ENCODE assay signal across 19 cellular contexts in the genomic region with DNA sequence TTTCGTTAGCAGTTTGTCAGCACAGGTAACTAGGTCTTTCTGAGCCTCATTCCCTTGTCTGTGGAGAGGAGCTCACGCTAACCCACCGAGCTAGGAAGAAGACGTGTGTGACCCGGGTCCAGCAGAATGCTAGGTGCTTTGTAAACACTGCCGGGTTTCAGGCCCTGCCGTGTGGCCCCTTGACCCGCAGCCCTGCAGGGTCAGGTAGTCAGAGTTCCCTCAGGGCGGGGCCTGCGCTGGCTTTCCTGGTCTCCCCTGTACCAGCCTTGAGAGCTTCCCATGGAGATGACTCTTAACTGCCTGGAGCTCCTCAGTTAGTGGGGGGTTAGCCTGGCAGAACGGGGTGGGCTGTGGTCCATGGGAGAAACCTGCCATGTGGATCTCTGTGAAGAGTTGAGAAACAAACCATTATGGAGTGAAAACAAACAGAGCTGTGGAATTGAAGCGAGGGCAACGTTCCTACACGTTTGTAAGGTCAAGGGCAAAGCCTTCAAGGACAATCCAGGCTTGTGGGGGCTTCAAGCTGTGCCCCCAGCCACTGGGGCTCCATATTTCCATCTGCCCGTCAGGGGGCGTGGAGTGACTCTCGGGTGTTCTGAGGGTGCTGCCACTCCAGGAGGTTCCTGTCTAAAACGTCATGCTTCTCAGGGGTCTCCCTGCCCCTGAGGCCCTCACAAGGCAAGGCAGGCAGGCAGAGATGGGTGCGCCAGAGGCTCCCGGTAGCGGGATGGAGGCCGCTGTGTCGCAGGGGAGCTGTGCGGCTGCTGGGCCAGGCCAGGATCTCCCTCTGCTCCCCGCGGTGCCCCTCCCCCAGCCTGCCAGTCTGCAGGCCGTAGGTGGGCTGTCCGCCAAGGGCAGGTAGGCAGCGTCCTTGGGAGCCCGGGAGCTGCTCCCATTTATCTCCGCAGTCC. TPM values are rescaled to one million over a fixed set of nuclear protein-coding genes. Genes with fewer than 3 reads are reported as not detected.
A peak's percentile ranks its signal among the peaks of the same experiment; 100 is the strongest.
DNase-seq lines count a peak whose midpoint lies in the region; ATAC-seq, FAIRE-seq and TF ChIP-seq lines count a peak whose summit lies in the region.
"Had no signal": no experiment of that assay in that cellular context is flagged by ENCODE, and none has a peak within 500 bp of the region (broad histone marks: within the 10 kb centered on the region; RNA-seq: fewer than 3 reads in every experiment).

No MANE protein-coding gene starts in this region.

- TF ChIP-seq RAD21 in K562 (CRISPR knock-in tag; conservative IDR thresholded peaks at IDR 0.05 in 1 of 2, IDR thresholded peaks at IDR 0.05 in 1 of 2), result no peak

- H3K27ac Mint-ChIP-seq in activated CD8-positive, alpha-beta memory T cell treated with anti-CD3 and anti-CD28 coated beads, Interleukin-2, amount 10 ng/mL, durations not matched to agents 7 days and 5 days, result no peak overlapping the region
- H3K27ac Mint-ChIP-seq: CD4-positive, alpha-beta T cell had no signal

- no peak for TF ChIP-seq POLR2A in K562 (conservative IDR thresholded peaks at IDR 0.05)

- H3K4me3 Mint-ChIP-seq in activated CD8-positive, alpha-beta memory T cell treated with anti-CD3 and anti-CD28 coated beads, Interleukin-2, amount 10 ng/mL, durations not matched to agents 7 days and 5 days, result no peak overlapping the region
- H3K4me3 Mint-ChIP-seq: CD4-positive, alpha-beta T cell had no signal

- intact Hi-C loops in K562 (cut with micrococcal nuclease), result loop anchor here (2.0 to 5.0 kb wide), 2 partner anchors 65 to 113 kb away; no protein-coding TSS in a partner anchor

- no TSS peak for BruUV-seq in K562 (replicated peaks; lab: Mats Ljungman, UMichigan)

- H3K4me3 ChIP-seq in K562 (no peak overlapping the region), neutrophil (ENCODE audit: low read depth in 1 of 2, low read length in 1 of 2) (no peak overlapping the region)

- H3K27me3 Mint-ChIP-seq in activated CD8-positive, alpha-beta memory T cell treated with anti-CD3 and anti-CD28 coated beads, Interleukin-2, amount 10 ng/mL, durations not matched to agents 7 days and 5 days, result no peaks in the 10 kb centered on the region

- H3K27me3 ChIP-seq in K562 (ENCODE audit: control insufficient read depth in 2 of 2, insufficient read depth in 2 of 2, low read length in 2 of 2), result peaks cover 23 to 55% of the 10 kb centered on the region in 2 experiments; a peak in 4 of 5 replicates
- peaks cover 2% of the 10 kb centered on the region for H3K27me3 ChIP-seq in neutrophil

- H3K4me1 ChIP-seq in K562 (replicated peaks in 1 of 2; ENCODE audit: control insufficient read depth in 2 of 2, insufficient read depth in 2 of 2, low read length in 2 of 2), result peaks cover 0 to 22% of the 10 kb centered on the region in 2 experiments; a peak in 3 of 5 replicates
- peaks cover 15 to 16% of the 10 kb centered on the region in 2 experiments for H3K4me1 ChIP-seq in neutrophil (ENCODE audit: control insufficient read depth in 1 of 2, insufficient read depth in 1 of 2, low read depth in 1 of 2, low read length in 1 of 2)
- H3K4me1 ChIP-seq: Caco-2 had no signal

- H4K20me1 ChIP-seq in K562 (replicated peaks; ENCODE audit: control insufficient read depth, insufficient read depth, low read length), result peaks cover 4% of the 10 kb centered on the region; the same call in 1 of the 2 replicates

- no peak overlapping the region for H2AFZ ChIP-seq in K562 (ENCODE audit: low read depth, low read length)

- in situ Hi-C loops in K562 (cut with MboI), result loop anchor here (5.0 to 25.0 kb wide), 3 partner anchors 163 to 908 kb away; no protein-coding TSS in a partner anchor

- H3K36me3 Mint-ChIP-seq in activated CD8-positive, alpha-beta memory T cell treated with anti-CD3 and anti-CD28 coated beads, Interleukin-2, amount 10 ng/mL, durations not matched to agents 7 days and 5 days, result no peaks in the 10 kb centered on the region

- CTCF ChIA-PET in K562 (lab: Yijun Ruan, JAX; ENCODE audit: low intra/inter-chr PET ratio), result interaction anchor here (1.4 to 4.2 kb wide), 4 partner anchors 159 to 229 kb away, joined by 5 to 41 read pairs (median 16); no protein-coding TSS in a partner anchor
- CTCF ChIA-PET in activated CD8-positive, alpha-beta memory T cell treated with anti-CD3 and anti-CD28 coated beads, Interleukin-2, amount 10 ng/mL, durations not matched to agents 7 days and 5 days (lab: Charles Lee), result interaction anchor here (0.6 to 3.0 kb wide), 19 partner anchors 8 to 460 kb away, joined by 3 to 25 read pairs (median 4); no protein-coding TSS in a partner anchor

- H3K4me1 Mint-ChIP-seq in activated CD8-positive, alpha-beta memory T cell treated with anti-CD3 and anti-CD28 coated beads, Interleukin-2, amount 10 ng/mL, durations not matched to agents 7 days and 5 days, result no peaks in the 10 kb centered on the region

- POLR2A ChIA-PET in K562 (lab: Yijun Ruan, JAX), result interaction anchor here (0.6 to 1.4 kb wide), 3 partner anchors 14 to 521 kb away, joined by 3 to 6 read pairs (median 3); no protein-coding TSS in a partner anchor

- H3K36me3 ChIP-seq in K562 (ENCODE audit: control insufficient read depth, insufficient read depth, low read length), result no peaks in the 10 kb centered on the region
- no peaks in the 10 kb centered on the region for H3K36me3 ChIP-seq in neutrophil

- no peaks in the 10 kb centered on the region for H3K9me3 Mint-ChIP-seq in activated CD8-positive, alpha-beta memory T cell treated with anti-CD3 and anti-CD28 coated beads, Interleukin-2, amount 10 ng/mL, durations not matched to agents 7 days and 5 days (ENCODE audit: low read depth)
- H3K9me3 Mint-ChIP-seq: CD4-positive, alpha-beta T cell had no signal

- no peak overlapping the region for H3K27ac ChIP-seq in K562 (ENCODE audit: extremely low read depth, low read depth, low read length)
- H3K27ac ChIP-seq in neutrophil, result peak overlapping the region; percentile 23

- no peak for ATAC-seq in K562
- no peak for ATAC-seq in GM21825 (IDR thresholded peaks at IDR 0.05; ENCODE audit: unreplicated experiment)
- no peak for ATAC-seq in activated CD8-positive, alpha-beta memory T cell treated with anti-CD3 and anti-CD28 coated beads, Interleukin-2, amount 10 ng/mL, durations not matched to agents 7 days and 5 days

- no peaks in the 10 kb centered on the region for H3K79me2 ChIP-seq in K562 (ENCODE audit: control insufficient read depth, insufficient read depth, low read length)

- no peak for TF ChIP-seq CTCF in K562 (IDR thresholded peaks at IDR 0.05 in 2 of 3, conservative IDR thresholded peaks at IDR 0.05 in 1 of 3; ENCODE audit: insufficient read depth in 2 of 3, low read depth in 1 of 3, low read length in 3 of 3)
- no peak for TF ChIP-seq CTCF in neutrophil (IDR thresholded peaks at IDR 0.05)

- 28% methylated on average over 31 of the region's 31 CpGs for WGBS in K562 (ENCODE audit: insufficient coverage, low coverage, missing lambda C conversion rate)

- TF ChIP-seq EP300 in K562 (IDR thresholded peaks at IDR 0.05; ENCODE audit: low read length), result no peak

- H3K9me3 ChIP-seq in K562 (replicated peaks; ENCODE audit: control insufficient read depth, insufficient read depth, low read depth, low read length) (no peaks in the 10 kb centered on the region), neutrophil (no peaks in the 10 kb centered on the region)
- H3K9me3 ChIP-seq: Caco-2 had no signal

- H3K9me1 ChIP-seq in K562 (ENCODE audit: control insufficient read depth, insufficient read depth, low read length), result no peaks in the 10 kb centered on the region

- no peak for FAIRE-seq in K562 (lab: Jason Lieb, UNC)
- FAIRE-seq: A204.1 had no signal

- DNase-seq in ELF-1 (ENCODE audit: low read depth, low spot score) (peak; percentile 38), HuH-7 (ENCODE audit: low spot score) (peak; percentile 65), K562 (ENCODE audit: extremely low read depth in 1 of 4, low spot score in 3 of 4) (no peak), NCI-H1694 treated with DMSO at 0.1 percent for 48 hours (lab: John Stamatoyannopoulos, UW) (no peak)
- DNase-seq in stimulated activated CD4-positive, alpha-beta T cell treated with anti-CD3 and anti-CD28 coated beads, Interleukin-4, amount 100 ng/mL, for 4 hours, result no peak
- DNase-seq in activated CD8-positive, alpha-beta memory T cell treated with anti-CD3 and anti-CD28 coated beads, Interleukin-2, amount 10 ng/mL, durations not matched to agents 7 days and 5 days, result no peak
- DNase-seq: Caco-2; CD4-positive, alpha-beta T cell; DMS153; GF-D8; NCI-H1105; NCI-H2227 treated with DMSO at 0.1 percent for 48 hours; NCI-H510A treated with DMSO at 0.1 percent for 48 hours; NCI-H774; OCI-M1; SHP77 had no signal

- H3K9ac ChIP-seq in K562 (ENCODE audit: insufficient read depth in 1 of 2, low read depth in 2 of 2, low read length in 2 of 2), result no peak overlapping the region; a peak in 1 of 4 replicates

- no peak overlapping the region for H3K4me2 ChIP-seq in K562 (ENCODE audit: insufficient read depth, low read length)

TF ChIP-seq in K562, 482 proteins besides CTCF, POLR2A, EP300 and RAD21 (continues in another document):
- TF ChIP-seq KLF10 (CRISPR knock-in tag; IDR thresholded peaks at IDR 0.05), result no peak
- TF ChIP-seq ILK (tag; IDR thresholded peaks at IDR 0.05; ENCODE audit: borderline replicate concordance, low read depth), result no peak
- no peak for TF ChIP-seq TGIF2 (CRISPR knock-in tag; IDR thresholded peaks at IDR 0.05)
- TF ChIP-seq NR2C2 (CRISPR knock-in tag; IDR thresholded peaks at IDR 0.05), result 0 out of 2 replicates have a peak, but pooled peaks have one; percentile 19
- no peak for TF ChIP-seq NR2C2 (tag; IDR thresholded peaks at IDR 0.05)
- no peak for TF ChIP-seq CBX8 (IDR thresholded peaks at IDR 0.05; ENCODE audit: borderline replicate concordance, extremely low read depth, low read depth, low read length, poor library complexity, severe bottlenecking)

RNA-seq across cellular contexts. Expression of a gene that starts 23.8 kb away (rescaled TPM):
- total RNA-seq in K562 (2011; cell fraction: chromatin; rRNA removed; ENCODE audit: low replicate concordance), result 0.12 TPM in 1 of 2 replicates, not detected in the other
- not detected in 2 replicates for total RNA-seq in K562 (2011; cell fraction: nucleolus; rRNA removed)
- 0.15 TPM in 1 of 2 replicates, not detected in the other for total RNA-seq in K562 (2011; cell fraction: nucleoplasm; rRNA removed)
- total RNA-seq in K562 (2014; rRNA removed) (not detected in 2 replicates), K562 (2014; rRNA removed; fragmentation: Illumina TruSeq; extraction: Trizol) (0.03 and 0.04 TPM in 2 replicates), K562 (2015; rRNA removed; fragmentation: Illumina TruSeq; extraction: Trizol) (not detected in 2 replicates), K562 (2021) (not detected in 2 replicates)
- polyA plus RNA-seq in K562 (2011; rRNA removed) (0.01 and 0.03 TPM in 2 replicates), K562 (2014; fragmentation: Illumina TruSeq; extraction: Trizol) (not detected in 2 replicates), K562 (2014; fragmentation: Nextera tagmentation; extraction: Ambion mirVana) (under 1 TPM; 0.10 to 0.11 TPM), K562 (2014; rRNA removed) (not detected in 2 replicates)
- polyA plus RNA-seq in K562 (2011; cell fraction: cytosol; rRNA removed), result 0.01 TPM in 2 replicates
- 0.01 and 0.04 TPM in 2 replicates for polyA plus RNA-seq in K562 (2011; cell fraction: nucleus; rRNA removed)
- polyA plus RNA-seq in K562 (2012), result 1.1 and 1.6 TPM in 2 replicates
- not detected in 2 replicates for polyA minus RNA-seq in K562 (2011; rRNA and poly(A)+ RNA removed)
- not detected in 2 replicates for polyA minus RNA-seq in K562 (2011; cell fraction: cytosol; rRNA and poly(A)+ RNA removed)
- 0.11 TPM in 1 of 2 replicates, not detected in the other for polyA minus RNA-seq in K562 (2011; cell fraction: nucleus; rRNA and poly(A)+ RNA removed)
- total RNA-seq in activated CD8-positive, alpha-beta memory T cell treated with anti-CD3 and anti-CD28 coated beads, Interleukin-2, amount 10 ng/mL, durations not matched to agents 7 days and 5 days, result not detected

Comparison
In these comparisons a context has a peak if more than half of its experiments do, and no peak if none do; other contexts are left out.
1. DNase-seq: peak in ELF-1 (single experiment) and HuH-7 (single experiment); none in K562 (0 of 4), stimulated activated CD4-positive, alpha-beta T cell treated with anti-CD3 and anti-CD28 coated beads, Interleukin-4, amount 100 ng/mL, for 4 hours (0 of 2), activated CD8-positive, alpha-beta memory T cell treated with anti-CD3 and anti-CD28 coated beads, Interleukin-2, amount 10 ng/mL, durations not matched to agents 7 days and 5 days (single experiment) and NCI-H1694 treated with DMSO at 0.1 percent for 48 hours (single experiment).